15 cellular contexts compared by ENCODE assay signal in the genomic region with DNA sequence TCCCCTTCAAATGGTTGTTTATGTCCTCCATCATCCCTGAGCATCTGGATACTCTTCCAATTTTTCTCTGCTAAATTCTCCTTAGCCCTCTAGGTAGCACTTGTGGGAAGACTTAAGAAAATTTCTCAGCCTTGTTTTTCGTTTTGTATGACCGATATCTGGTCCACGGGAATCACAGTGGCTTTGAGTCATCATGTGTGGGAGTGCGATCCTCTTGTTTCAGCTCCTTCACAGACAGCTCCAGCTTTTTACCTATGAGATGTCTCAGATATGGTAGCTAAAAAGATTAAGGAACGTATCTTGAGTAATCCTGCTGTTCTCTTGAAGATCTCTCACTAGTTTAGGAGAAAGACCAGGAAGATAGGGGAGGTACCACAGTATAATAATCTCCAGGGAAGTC.
A peak's percentile ranks its signal among the peaks of the same experiment; 100 is the strongest.
DNase-seq lines count a peak whose midpoint lies in the region; ATAC-seq and TF ChIP-seq lines count a peak whose summit lies in the region.
"Had no signal": no experiment of that assay in that cellular context is flagged by ENCODE, and none has a peak within 500 bp of the region (broad histone marks: within the 10 kb centered on the region; RNA-seq: fewer than 3 reads in every experiment).

No MANE protein-coding gene starts in this region.

- no peaks in the 10 kb centered on the region; the same call in 1 of the 2 replicates for H3K27me3 ChIP-seq in HAP-1 (ENCODE audit: low read depth)
- H3K27me3 ChIP-seq: BLaER1 treated with 17β-estradiol and CSF1 and Interleukin-3, amounts not matched to agents 10 nM and 100 nM had no signal

- no peak overlapping the region for H3K4me3 ChIP-seq in HAP-1
- H3K4me3 ChIP-seq: BLaER1 treated with 17β-estradiol and CSF1 and Interleukin-3, amounts not matched to agents 10 nM and 100 nM; K562 had no signal

- TF ChIP-seq CTCF in omental fat pad (IDR thresholded peaks at IDR 0.05) = no peak

- H3K4me1 ChIP-seq in HAP-1 = no peaks in the 10 kb centered on the region
- H3K4me1 ChIP-seq: BLaER1 treated with 17β-estradiol and CSF1 and Interleukin-3, amounts not matched to agents 10 nM and 100 nM had no signal

- peak; percentile 41 for DNase-seq in OCI-M1 (lab: John Stamatoyannopoulos, UW)
- peak; percentile 39 for DNase-seq in inferior parietal cortex (ENCODE audit: extremely low spot score)
- DNase-seq in omental fat pad (ENCODE audit: low spot score) = no peak
- DNase-seq in superior temporal gyrus (ENCODE audit: extremely low spot score) = peak; percentile 53
- DNase-seq in HuH-7 (ENCODE audit: low spot score) = no peak
- DNase-seq in HAP-1 (ENCODE audit: low spot score in 2 of 2) = no peak
- DNase-seq: CD8-positive, alpha-beta T cell; COR-L47; DMS 273 treated with DMSO at 0.1 percent for 48 hours; GOT3; HCEC 1CT; IMR-90 had no signal

- no peaks in the 10 kb centered on the region for H3K36me3 ChIP-seq in HAP-1 (replicated peaks)
- H3K36me3 ChIP-seq: BLaER1 treated with 17β-estradiol and CSF1 and Interleukin-3, amounts not matched to agents 10 nM and 100 nM had no signal

- peak; percentile 36 for ATAC-seq in omental fat pad (ENCODE audit: low FRiP score)
- ATAC-seq in GM21367 (IDR thresholded peaks at IDR 0.05; ENCODE audit: unreplicated experiment) = no peak
- ATAC-seq: CD8-positive, alpha-beta T cell; K562 had no signal

- no peaks in the 10 kb centered on the region for H3K9me3 ChIP-seq in HAP-1
- H3K9me3 ChIP-seq: BLaER1 treated with 17β-estradiol and CSF1 and Interleukin-3, amounts not matched to agents 10 nM and 100 nM had no signal

- in situ Hi-C loops in HAP-1 (cut with MboI; ENCODE audit: low sequenced_read_pairs) = no loop called here

Comparison
In these comparisons a context has a peak if more than half of its experiments do, and no peak if none do; other contexts are left out.
1. DNase-seq: peak in OCI-M1 (single experiment), inferior parietal cortex (single experiment) and superior temporal gyrus (single experiment); none in omental fat pad (single experiment), HuH-7 (single experiment) and HAP-1 (0 of 2).